ENCODE assay signal across 15 cellular contexts in genomic region chr18:35672897-35673296, GRCh38.
DNase-seq lines count a peak whose midpoint lies in the region; ATAC-seq and TF ChIP-seq lines count a peak whose summit lies in the region.
"Had no signal": no experiment of that assay in that cellular context is flagged by ENCODE, and none has a peak within 500 bp of the region (broad histone marks: within the 10 kb centered on the region; RNA-seq: fewer than 3 reads in every experiment).

No MANE protein-coding gene starts in this region.

- no peaks in the 10 kb centered on the region for H3K9me3 ChIP-seq in mammary epithelial cell (replicated peaks; ENCODE audit: insufficient read depth, low read length)

- in situ Hi-C loops in mammary epithelial cell (cut with MboI; ENCODE audit: low sequenced_read_pairs in 2 of 2) = no loop called here

- H3K36me3 ChIP-seq in mammary epithelial cell (ENCODE audit: insufficient read depth, low read length) = peaks cover 5% of the 10 kb centered on the region

- H4K20me1 ChIP-seq in mammary epithelial cell (ENCODE audit: insufficient read depth, low read length) = no peaks in the 10 kb centered on the region

- H3K9ac ChIP-seq in mammary epithelial cell (ENCODE audit: insufficient read depth, low read length) = no peak overlapping the region
- H3K9ac ChIP-seq: BLaER1 treated with 17β-estradiol and CSF1 and Interleukin-3, amounts not matched to agents 10 nM and 100 nM had no signal

- CTCF ChIA-PET in mammary epithelial cell (lab: Charles Lee; ENCODE audit: low non-redundant PET) = no interaction called here

- H3K27ac ChIP-seq in mammary epithelial cell (ENCODE audit: insufficient read depth, low read depth, low read length) = no peak overlapping the region
- H3K27ac ChIP-seq: BLaER1 treated with 17β-estradiol and CSF1 and Interleukin-3, amounts not matched to agents 10 nM and 100 nM had no signal

- no peaks in the 10 kb centered on the region for H3K79me2 ChIP-seq in mammary epithelial cell (ENCODE audit: insufficient read depth, low read length)

- no peaks in the 10 kb centered on the region for H3K27me3 ChIP-seq in mammary epithelial cell (ENCODE audit: insufficient read depth, low read length)
- H3K27me3 ChIP-seq: BLaER1 treated with 17β-estradiol and CSF1 and Interleukin-3, amounts not matched to agents 10 nM and 100 nM had no signal

- dilution Hi-C loops in mammary epithelial cell (cut with HindIII; ENCODE audit: low sequenced_read_pairs) = no loop called here

- intact Hi-C loops in mammary epithelial cell (cut with micrococcal nuclease) (no loop called here), left colon (cut with DNase I, micrococcal nuclease) (no loop called here)

- no peak overlapping the region for H3K4me3 ChIP-seq in mammary epithelial cell (replicated peaks in 1 of 3; ENCODE audit: insufficient read depth in 1 of 3, low read depth in 2 of 3, low read length in 3 of 3)
- H3K4me3 ChIP-seq: BLaER1 treated with 17β-estradiol and CSF1 and Interleukin-3, amounts not matched to agents 10 nM and 100 nM; lung had no signal

- H3K4me2 ChIP-seq in mammary epithelial cell (ENCODE audit: insufficient read depth, low read depth, low read length) = no peak overlapping the region
- H3K4me2 ChIP-seq: BLaER1 treated with 17β-estradiol and CSF1 and Interleukin-3, amounts not matched to agents 10 nM and 100 nM had no signal

- DNase-seq in EH (ENCODE audit: low read depth) (peak; percentile 65), LHCN-M2 (ENCODE audit: low read depth) (peak; percentile 91), mammary epithelial cell (peak; percentile 34), left colon (peak; percentile 27 to 42), NCI-H2081 treated with DMSO at 0.1 percent for 48 hours (lab: John Stamatoyannopoulos, UW) (no peak), left lobe of liver (ENCODE audit: low spot score) (no peak)
- DNase-seq: effector memory CD4-positive, alpha-beta T cell; natural killer cell; NCI-H187 treated with DMSO at 0.1 percent for 48 hours had no signal

- no peaks in the 10 kb centered on the region for H3K4me1 ChIP-seq in mammary epithelial cell (ENCODE audit: insufficient read depth, low read length)

- 100% methylated on average over 1 of the region's 1 CpG for WGBS in mammary epithelial cell (ENCODE audit: low coverage, missing lambda C conversion rate)

- peak; percentile 78 for ATAC-seq in left colon
- no peak for ATAC-seq in HG03108 (IDR thresholded peaks at IDR 0.05; ENCODE audit: unreplicated experiment)
- no peak for ATAC-seq in left lobe of liver
- ATAC-seq in esophagus mucosa = no peak
- ATAC-seq: activated naive CD4-positive, alpha-beta T cell treated with anti-CD3 and anti-CD28 coated beads, Interleukin-2, amount 50 U/mL, for 72 hours; natural killer cell; Right ventricle myocardium inferior had no signal

- BruUV-seq in mammary epithelial cell (replicated peaks; lab: Mats Ljungman, UMichigan) = no TSS peak

- no peak for TF ChIP-seq CTCF in mammary epithelial cell (conservative IDR thresholded peaks at IDR 0.05 in 1 of 2, IDR thresholded peaks at IDR 0.05 in 1 of 2; ENCODE audit: extremely low read depth in 1 of 2, insufficient read depth in 1 of 2, low read depth in 1 of 2, low read length in 2 of 2)

- H2AFZ ChIP-seq in mammary epithelial cell (ENCODE audit: low read depth, low read length) = no peak overlapping the region

Comparison
In these comparisons a context has a peak if more than half of its experiments do, and no peak if none do; other contexts are left out.
1. DNase-seq: peak in EH (single experiment), LHCN-M2 (single experiment), mammary epithelial cell (single experiment) and left colon (2 of 2); none in NCI-H2081 treated with DMSO at 0.1 percent for 48 hours (single experiment) and left lobe of liver (single experiment).